In genomic region chr11:74443071-74443864, GRCh38 we compare ENCODE assay signal across 2 cellular contexts.
TF ChIP-seq lines count a peak whose summit lies in the region.

No MANE protein-coding gene starts in this region.

TF ChIP-seq in HEK293T, 16 proteins besides CTCF, POLR2A, EP300 and RAD21 (continued from another document):
- TF ChIP-seq L3MBTL2 (conservative IDR thresholded peaks at IDR 0.05) (no peak), TARDBP (IDR thresholded peaks at IDR 0.05) (no peak), ELF4 (IDR thresholded peaks at IDR 0.05) (no peak), ZNF384 (IDR thresholded peaks at IDR 0.05) (no peak)

TF ChIP-seq in H1, 55 proteins besides CTCF, POLR2A, EP300 and RAD21 (continued from another document):
- no peak for TF ChIP-seq SUZ12 (IDR thresholded peaks at IDR 0.05; ENCODE audit: low read length)
- no peak for TF ChIP-seq GTF2F1 (IDR thresholded peaks at IDR 0.05; ENCODE audit: borderline replicate concordance, low read depth, low read length)
- TF ChIP-seq RBBP5 (IDR thresholded peaks at IDR 0.05; ENCODE audit: borderline replicate concordance, low read depth, low read length): no peak
- TF ChIP-seq CHD2 (IDR thresholded peaks at IDR 0.05; ENCODE audit: low read length): no peak
- TF ChIP-seq JUND (IDR thresholded peaks at IDR 0.05; ENCODE audit: low read length): no peak
- TF ChIP-seq EGR1 (IDR thresholded peaks at IDR 0.05; ENCODE audit: borderline replicate concordance, low read depth, low read length): no peak
- TF ChIP-seq YY1 (IDR thresholded peaks at IDR 0.05; ENCODE audit: low read depth, low read length): no peak
- no peak for TF ChIP-seq ZNF274 (IDR thresholded peaks at IDR 0.05; ENCODE audit: borderline replicate concordance, extremely low read depth, low read length)
